Comparison of ENCODE assay signal across 16 cellular contexts in genomic region chr1:76015478-76016103, GRCh38. TPM values are rescaled to one million over a fixed set of nuclear protein-coding genes. Genes with fewer than 3 reads are reported as not detected.
DNase-seq lines count a peak whose midpoint lies in the region; ATAC-seq and TF ChIP-seq lines count a peak whose summit lies in the region.
"Had no signal": no experiment of that assay in that cellular context is flagged by ENCODE, and none has a peak within 500 bp of the region (broad histone marks: within the 10 kb centered on the region; RNA-seq: fewer than 3 reads in every experiment).

No MANE protein-coding gene starts in this region.

- H4K5ac ChIP-seq in IMR-90 (ENCODE audit: low read depth, low read length) = no peak overlapping the region

- no peak overlapping the region for H2BK120ac ChIP-seq in IMR-90 (ENCODE audit: low read depth, low read length)

- H3K27me3 Mint-ChIP-seq in activated T-cell treated with anti-CD3 and anti-CD28 coated beads, Interleukin-2, amount 50 U/mL, for 72 hours (ENCODE audit: low read depth) = no peaks in the 10 kb centered on the region

- H3K27me3 ChIP-seq in GM23248 (replicated peaks; ENCODE audit: insufficient read depth) (no peaks in the 10 kb centered on the region), IMR-90 (ENCODE audit: control insufficient read depth, insufficient read depth, low read length) (no peaks in the 10 kb centered on the region), foreskin keratinocyte (no peaks in the 10 kb centered on the region), vagina (no peaks in the 10 kb centered on the region)

- no peak overlapping the region for H3K27ac Mint-ChIP-seq in activated T-cell treated with anti-CD3 and anti-CD28 coated beads, Interleukin-2, amount 50 U/mL, for 72 hours
- H3K27ac Mint-ChIP-seq: CD4-positive, alpha-beta T cell; GM23338; HFFc6 had no signal

- no peak overlapping the region for H3K14ac ChIP-seq in IMR-90 (replicated peaks; ENCODE audit: low read depth, low read length)

- peak; percentile 42 to 51 for ATAC-seq in activated T-cell treated with anti-CD3 and anti-CD28 coated beads, Interleukin-2, amount 50 U/mL, for 72 hours (replicated peaks in 1 of 2)
- ATAC-seq in IMR-90 (ENCODE audit: low read depth) (no peak), foreskin keratinocyte (peak; percentile 24), HG03045 (IDR thresholded peaks at IDR 0.05; ENCODE audit: unreplicated experiment) (no peak)
- ATAC-seq: GM23338, HCT116 had no signal

- no peak overlapping the region for H3K4me3 Mint-ChIP-seq in activated T-cell treated with anti-CD3 and anti-CD28 coated beads, Interleukin-2, amount 50 U/mL, for 72 hours
- H3K4me3 Mint-ChIP-seq: CD4-positive, alpha-beta T cell; GM23338; HFFc6 had no signal

- H4K8ac ChIP-seq in IMR-90 (ENCODE audit: low read depth in 2 of 2, low read length in 2 of 2) = no peak overlapping the region

- H3K4me3 ChIP-seq in GM23248 (no peak overlapping the region), IMR-90 (ENCODE audit: insufficient read depth, low read depth, low read length) (no peak overlapping the region), vagina (no peak overlapping the region)
- H3K4me3 ChIP-seq: GM23338 had no signal

- TF ChIP-seq CTCF in IMR-90 (conservative IDR thresholded peaks at IDR 0.05; ENCODE audit: low read depth, low read length) = no peak
- TF ChIP-seq CTCF in foreskin keratinocyte (conservative IDR thresholded peaks at IDR 0.05) = no peak
- TF ChIP-seq CTCF in vagina (IDR thresholded peaks at IDR 0.05) = no peak

- no peaks in the 10 kb centered on the region for H3K36me3 Mint-ChIP-seq in activated T-cell treated with anti-CD3 and anti-CD28 coated beads, Interleukin-2, amount 50 U/mL, for 72 hours (ENCODE audit: insufficient read depth in 2 of 2)

- BruUV-seq in IMR-90 (replicated peaks; lab: Mats Ljungman, UMichigan) = no TSS peak

- H3F3A ChIP-seq in GM23248 (ENCODE audit: insufficient read depth) = no peaks in the 10 kb centered on the region

- no peaks in the 10 kb centered on the region; the same call in 1 of the 2 replicates for H3K9me1 ChIP-seq in IMR-90 (ENCODE audit: insufficient read depth, low read length)

- dilution Hi-C loops in IMR-90 (cut with HindIII; ENCODE audit: low sequenced_read_pairs, unreplicated experiment) = no loop called here

- TF ChIP-seq POLR2A in IMR-90 (IDR thresholded peaks at IDR 0.05; ENCODE audit: low read depth, low read length) (no peak), vagina (IDR thresholded peaks at IDR 0.05) (no peak)

- H2BK5ac ChIP-seq in IMR-90 (ENCODE audit: low read depth, low read length, poor library complexity, severe bottlenecking) = no peak overlapping the region

- no peak overlapping the region for H4K91ac ChIP-seq in IMR-90 (ENCODE audit: insufficient read depth, low read depth, low read length)

- 75 to 81% methylated on average over 1 of the region's 1 CpG for WGBS in GM23248 (ENCODE audit: low coverage in 1 of 2, low lambda C conversion rate in 2 of 2, missing lambda C conversion rate in 2 of 2), 2 experiments
- no CpG with 5 or more reads among the region's 1 CpG for WGBS in IMR-90 (ENCODE audit: extremely low coverage in 2 of 2, insufficient read length in 1 of 2), 2 experiments

- no peak overlapping the region for H3K27ac ChIP-seq in GM23248
- no peak overlapping the region for H3K27ac ChIP-seq in IMR-90 (ENCODE audit: insufficient read depth, low read length)
- no peak overlapping the region for H3K27ac ChIP-seq in foreskin keratinocyte
- H3K27ac ChIP-seq in vagina = no peak overlapping the region
- H3K27ac ChIP-seq: C4-2B had no signal

- H3K9me3 ChIP-seq in GM23248 (ENCODE audit: low read depth) = no peaks in the 10 kb centered on the region
- H3K9me3 ChIP-seq in IMR-90 (ENCODE audit: control insufficient read depth, insufficient read depth, low read length) = no peaks in the 10 kb centered on the region
- no peaks in the 10 kb centered on the region for H3K9me3 ChIP-seq in vagina
- H3K9me3 ChIP-seq: Caco-2 had no signal

- no peak overlapping the region for H3K4ac ChIP-seq in IMR-90 (ENCODE audit: low read depth, low read length)

- no peak overlapping the region for H2BK20ac ChIP-seq in IMR-90 (ENCODE audit: low read depth, low read length)

- H3K9me2 ChIP-seq in GM23248 (ENCODE audit: insufficient read depth) = no peaks in the 10 kb centered on the region

- H3K4me1 Mint-ChIP-seq in activated T-cell treated with anti-CD3 and anti-CD28 coated beads, Interleukin-2, amount 50 U/mL, for 72 hours (ENCODE audit: low read depth) = peaks cover 15% of the 10 kb centered on the region

- no peak overlapping the region for H2BK15ac ChIP-seq in IMR-90 (ENCODE audit: low read depth, low read length)

- H3K56ac ChIP-seq in IMR-90 (ENCODE audit: extremely low read depth, insufficient read depth, low read length) = no peak overlapping the region

- no peak for DNase-seq in activated T-cell treated with anti-CD3 and anti-CD28 coated beads, Interleukin-2, amount 50 U/mL, for 72 hours
- no peak for DNase-seq in activated T-cell treated with anti-CD3 and anti-CD28 coated beads, Interleukin-2, amount 50 U/mL, for 1 hour
- peak; percentile 30 for DNase-seq in GM23248
- DNase-seq in IMR-90 = no peak
- DNase-seq in foreskin keratinocyte = no peak
- no peak for DNase-seq in vagina (ENCODE audit: extremely low spot score in 2 of 2)
- DNase-seq in NCI-H146 treated with DMSO at 0.1 percent for 48 hours (lab: John Stamatoyannopoulos, UW; ENCODE audit: unreplicated experiment) = no peak
- DNase-seq: AML-193; Caco-2; CD4-positive, alpha-beta T cell; GDM1; HFFc6 had no signal

- no peaks in the 10 kb centered on the region for H3K79me2 ChIP-seq in GM23248 (ENCODE audit: insufficient read depth)

- CTCF ChIA-PET in IMR-90 (lab: Yijun Ruan, JAX) = interaction anchor here (1.4 kb wide), 1 partner anchor 9 kb away, joined by 4 read pairs; no protein-coding TSS in a partner anchor

- POLR2A ChIA-PET in IMR-90 (lab: Charles Lee; ENCODE audit: unreplicated experiment) = no interaction called here

- H4K20me1 ChIP-seq in GM23248 (ENCODE audit: insufficient read depth) (no peaks in the 10 kb centered on the region), IMR-90 (ENCODE audit: insufficient read depth, low read length) (no peaks in the 10 kb centered on the region)

- H3K36me3 ChIP-seq in GM23248 (ENCODE audit: low read depth) (no peaks in the 10 kb centered on the region), IMR-90 (ENCODE audit: control insufficient read depth, insufficient read depth, low read length) (no peaks in the 10 kb centered on the region), vagina (no peaks in the 10 kb centered on the region)

- intact Hi-C loops in IMR-90 (cut with micrococcal nuclease) (no loop called here), vagina (cut with DNase I) (no loop called here)

- H3K9ac ChIP-seq in GM23248 = no peak overlapping the region
- H3K9ac ChIP-seq in IMR-90 (ENCODE audit: low read depth, low read length) = no peak overlapping the region

- no peak overlapping the region for H3K23ac ChIP-seq in IMR-90 (ENCODE audit: low read depth, low read length)

- H2AFZ ChIP-seq in GM23248 = no peak overlapping the region
- no peak overlapping the region for H2AFZ ChIP-seq in IMR-90 (replicated peaks; ENCODE audit: low read length, poor library complexity)
- H2AFZ ChIP-seq: GM23338 had no signal

- no peaks in the 10 kb centered on the region for H3K79me1 ChIP-seq in IMR-90 (ENCODE audit: low read depth in 1 of 2, low read length in 2 of 2)

- in situ Hi-C loops in GM23248 (cut with MboI) = no loop called here
- in situ Hi-C loops in IMR-90 (cut with MboI; ENCODE audit: low sequenced_read_pairs) = no loop called here

- H2AK9ac ChIP-seq in IMR-90 (replicated peaks; ENCODE audit: low read depth, low read length, poor library complexity) = no peak overlapping the region

- peaks cover 0 to 2% of the 10 kb centered on the region in 2 donors for H3K9me3 Mint-ChIP-seq in activated T-cell treated with anti-CD3 and anti-CD28 coated beads, Interleukin-2, amount 50 U/mL, for 72 hours
- H3K9me3 Mint-ChIP-seq: CD4-positive, alpha-beta T cell; GM23338; HFFc6 had no signal

- TF ChIP-seq RAD21 in IMR-90 (IDR thresholded peaks at IDR 0.05; ENCODE audit: low read length) = no peak

- H3K4me2 ChIP-seq in GM23248 (ENCODE audit: unreplicated experiment) (no peak overlapping the region), IMR-90 (ENCODE audit: low read depth, low read length) (no peak overlapping the region)
- H3K4me2 ChIP-seq: GM23338 had no signal

- H2AK5ac ChIP-seq in IMR-90 (ENCODE audit: low read depth, low read length) = no peak overlapping the region

- no peak overlapping the region for H3K18ac ChIP-seq in IMR-90 (ENCODE audit: low read depth, low read length)

- H3K4me1 ChIP-seq in GM23248 (ENCODE audit: insufficient read depth) (no peaks in the 10 kb centered on the region), IMR-90 (ENCODE audit: control insufficient read depth, insufficient read depth, low read length) (no peaks in the 10 kb centered on the region), foreskin keratinocyte (no peaks in the 10 kb centered on the region), vagina (no peaks in the 10 kb centered on the region)
- H3K4me1 ChIP-seq: Caco-2 had no signal

TF ChIP-seq in IMR-90, 13 proteins besides CTCF, POLR2A, EP300 and RAD21:
- TF ChIP-seq MAFK (IDR thresholded peaks at IDR 0.05; ENCODE audit: low read depth, low read length) = peak; percentile 66
- TF ChIP-seq MAZ (IDR thresholded peaks at IDR 0.05; ENCODE audit: borderline replicate concordance, low read depth, low read length) = no peak

RNA-seq across cellular contexts. Expression of gene ST6GALNAC3, which starts 59.0 kb away (rescaled TPM):
- total RNA-seq in activated T-cell treated with anti-CD3 and anti-CD28 coated beads, Interleukin-2, amount 50 U/mL, for 72 hours = 1 to 10 TPM in 1 of 2 donors, under 1 TPM in 1; 0.35 to 2.5 TPM
- total RNA-seq in GM23248 (2014; rRNA removed; shearing (Covaris generic)) = not detected in 2 replicates
- polyA plus RNA-seq in GM23248 (2016; fragmentation: Nextera tagmentation; extraction: Ambion mirVana) = not detected in 2 replicates
- total RNA-seq in IMR-90 (2012; rRNA removed) = 0.56 and 1.3 TPM in 2 replicates
- 0.34 and 0.65 TPM in 2 replicates for polyA plus RNA-seq in IMR-90 (2012; rRNA removed)
- polyA plus RNA-seq in IMR-90 (2012; cell fraction: cytosol; rRNA removed) = 0.03 and 0.05 TPM in 2 replicates
- 0.04 and 0.17 TPM in 2 replicates for polyA plus RNA-seq in IMR-90 (2012; cell fraction: nucleus; rRNA removed; ENCODE audit: low replicate concordance)
- 0.07 and 0.24 TPM in 2 replicates for total RNA-seq in foreskin keratinocyte
- polyA plus RNA-seq in foreskin keratinocyte = 0.06 and 0.13 TPM in 2 replicates
- total RNA-seq in vagina = 21.1 TPM

Comparison
In these comparisons a context has a peak if more than half of its experiments do, and no peak if none do; other contexts are left out.
1. ATAC-seq: peak in activated T-cell treated with anti-CD3 and anti-CD28 coated beads, Interleukin-2, amount 50 U/mL, for 72 hours (2 of 2) and foreskin keratinocyte (single experiment); none in IMR-90 (single experiment) and HG03045 (single experiment).